In the genomic region with DNA sequence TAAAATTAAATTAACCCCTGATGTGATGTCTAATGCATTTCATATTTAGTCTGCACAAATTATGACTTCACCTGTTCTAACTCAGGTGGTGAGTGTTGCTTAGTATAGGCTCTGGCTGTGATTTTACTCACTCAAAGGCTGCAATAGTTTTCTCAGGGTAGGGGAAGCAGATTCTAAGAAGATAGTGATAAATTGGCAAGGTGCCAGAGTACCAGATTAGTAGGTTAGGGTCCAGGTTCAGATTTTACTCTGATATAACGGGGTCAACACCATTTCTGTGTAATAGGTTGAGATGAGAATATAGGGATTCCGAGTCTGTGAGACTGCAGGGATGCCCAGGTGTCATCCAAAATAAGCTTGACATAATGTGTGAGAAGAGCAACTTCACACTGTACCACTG, we compare ENCODE assay signal across 6 cellular contexts.
"Had no signal": no experiment of that assay in that cellular context is flagged by ENCODE, and none has a peak within 500 bp of the region (broad histone marks: within the 10 kb centered on the region; RNA-seq: fewer than 3 reads in every experiment).

No MANE protein-coding gene starts in this region.

- H3K27ac ChIP-seq: HL-60, KMS-11 had no signal

- FAIRE-seq: HTR-8/SVneo had no signal

- H3K4me2 ChIP-seq: KMS-11 had no signal

- H3K9ac ChIP-seq: KMS-11 had no signal

- DNase-seq: IMR-90, KBM-7, KG1 had no signal
